Comparison of ENCODE assay signal across 24 cellular contexts in genomic region chr3:117010316-117010715, GRCh38.
"Had no signal": no experiment of that assay in that cellular context is flagged by ENCODE, and none has a peak within 500 bp of the region (broad histone marks: within the 10 kb centered on the region; RNA-seq: fewer than 3 reads in every experiment).

No MANE protein-coding gene starts in this region.

- H3K9me3 ChIP-seq: left ventricle myocardium inferior, mucosa of descending colon, ovary, prostate gland, stomach, testis, thyroid gland, transverse colon, upper lobe of left lung had no signal

- H3K36me3 ChIP-seq: left ventricle myocardium inferior, ovary, prostate gland, stomach, thyroid gland, transverse colon, upper lobe of left lung had no signal

- FAIRE-seq: urothelium cell line had no signal

- H3K27me3 ChIP-seq: ovary, stomach, testis, thyroid gland, transverse colon, upper lobe of left lung had no signal

- H3K4me1 ChIP-seq: left ventricle myocardium inferior, prostate gland, stomach, testis, thyroid gland, transverse colon, upper lobe of left lung had no signal

- H3K27ac ChIP-seq: left ventricle myocardium inferior, ovary, prostate gland, skin epidermis, stomach, testis, thyroid gland, transverse colon, upper lobe of left lung had no signal

- H3K4me3 ChIP-seq: left ventricle myocardium inferior, lung, mucosa of descending colon, ovary, prostate gland, skin epidermis, stomach, testis, thyroid gland, transverse colon, upper lobe of left lung had no signal

- DNase-seq: islet precursor cell; left ventricle myocardium inferior; midbrain; mucosa of descending colon; naive thymus-derived CD4-positive, alpha-beta T cell; ovary; posterior cingulate gyrus; retina; right cardiac atrium; stimulated activated CD4-positive, alpha-beta T cell treated with anti-CD3 and anti-CD28 coated beads, Interleukin-12 subunit alpha, Interleukin-12 subunit beta, amount 100 ng/mL, for 4 hours; stimulated activated CD4-positive, alpha-beta T cell treated with anti-CD3 and anti-CD28 coated beads, Interleukin-15, amount 100 ng/mL, for 24 hours; stimulated activated CD4-positive, alpha-beta T cell treated with anti-CD3 and anti-CD28 coated beads, Interleukin-2, amount 100 ng/mL, for 24 hours; stimulated activated CD4-positive, alpha-beta T cell treated with anti-CD3 and anti-CD28 coated beads, Interleukin-4, amount 100 ng/mL, for 1 hour; stimulated activated naive B cell treated with anti-CD40 and anti-IgM and Interleukin-4, amounts not matched to agents 10 μg/mL and 1 μg/mL and 100 μg/mL, for 72 hours; stimulated activated naive CD8-positive, alpha-beta T cell treated with anti-CD3 and anti-CD28 coated beads, Interleukin-15, Interleukin-2, amounts not matched to agents 100 U/mL and 50 U/mL, for 24 hours; stomach; testis; thyroid gland; transverse colon; upper lobe of left lung had no signal
